ENCODE assay signal across 29 cellular contexts in the genomic region with DNA sequence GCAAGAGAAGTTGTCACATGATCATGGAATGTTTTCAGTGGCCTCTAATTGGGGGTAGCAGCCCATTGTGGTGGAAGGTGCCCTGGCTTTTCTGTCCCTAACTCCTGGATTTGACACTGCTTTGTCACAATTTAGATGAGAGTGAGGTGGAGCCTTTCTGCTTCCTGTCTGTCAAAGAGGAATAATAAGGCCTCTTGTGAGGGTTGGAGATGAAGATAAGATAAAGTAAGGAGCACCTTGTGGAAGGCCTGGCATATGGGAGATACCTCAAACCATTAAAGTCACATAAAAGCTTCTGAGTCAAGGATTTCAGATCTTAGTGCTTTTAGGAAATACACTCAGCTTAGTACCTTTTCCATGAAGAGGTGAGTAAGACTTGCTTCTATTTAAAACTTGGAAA.
"Had no signal": no experiment of that assay in that cellular context is flagged by ENCODE, and none has a peak within 500 bp of the region (broad histone marks: within the 10 kb centered on the region; RNA-seq: fewer than 3 reads in every experiment).

No MANE protein-coding gene starts in this region.

- H3K9me3 ChIP-seq: left lung, lower lobe of right lung, pancreas, prostate gland, stomach, testis, thyroid gland, transverse colon, upper lobe of left lung, vagina had no signal

- H3K4me1 ChIP-seq: left lung, lower lobe of right lung, pancreas, prostate gland, stomach, testis, thyroid gland, transverse colon, upper lobe of left lung, vagina had no signal

- H3K36me3 ChIP-seq: left lung, lower lobe of right lung, pancreas, prostate gland, stomach, thyroid gland, transverse colon, upper lobe of left lung, vagina had no signal

- DNase-seq: islet precursor cell; kidney glomerular epithelial cell; left cardiac atrium; left lung; lower lobe of right lung; mammary epithelial cell; mesenchymal stem cell; naive B cell; natural killer cell; nephron progenitor cell; pancreas; posterior cingulate gyrus; retina; right cardiac atrium; stimulated activated CD4-positive, alpha-beta T cell treated with anti-CD3 and anti-CD28 coated beads, Interleukin-12 subunit alpha, Interleukin-12 subunit beta, amount 100 ng/mL, for 4 hours; stimulated activated CD4-positive, alpha-beta T cell treated with anti-CD3 and anti-CD28 coated beads, Interleukin-15, amount 100 ng/mL, for 24 hours; stimulated activated CD4-positive, alpha-beta T cell treated with anti-CD3 and anti-CD28 coated beads, Interleukin-2, amount 100 ng/mL, for 24 hours; stimulated activated CD4-positive, alpha-beta T cell treated with anti-CD3 and anti-CD28 coated beads, Interleukin-4, amount 100 ng/mL, for 1 hour; stimulated activated naive B cell treated with anti-CD40 and anti-IgM and Interleukin-4, amounts not matched to agents 10 μg/mL and 1 μg/mL and 100 μg/mL, for 72 hours; stimulated activated naive CD8-positive, alpha-beta T cell treated with anti-CD3 and anti-CD28 coated beads, Interleukin-15, Interleukin-2, amounts not matched to agents 100 U/mL and 50 U/mL, for 24 hours; stomach; testis; thyroid gland; transverse colon; upper lobe of left lung had no signal

- ATAC-seq: left cardiac atrium; left lung; lower lobe of right lung; natural killer cell; pancreas; right cardiac atrium; sciatic nerve; stimulated activated naive B cell treated with anti-CD40 and anti-IgM and Interleukin-4, amounts not matched to agents 10 μg/mL and 1 μg/mL and 100 μg/mL, for 72 hours; stimulated activated naive CD8-positive, alpha-beta T cell treated with anti-CD3 and anti-CD28 coated beads, Interleukin-15, Interleukin-2, amounts not matched to agents 100 U/mL and 50 U/mL, for 24 hours had no signal

- H3K27ac ChIP-seq: left lung, lower lobe of right lung, pancreas, prostate gland, skin epidermis, stomach, testis, thyroid gland, transverse colon, upper lobe of left lung, vagina had no signal

- H3K27me3 ChIP-seq: left lung, pancreas, stomach, testis, thyroid gland, transverse colon, upper lobe of left lung, vagina had no signal

- H3K4me3 ChIP-seq: left lung, lower lobe of right lung, pancreas, prostate gland, skin epidermis, stomach, testis, thyroid gland, transverse colon, upper lobe of left lung, vagina had no signal
